1 cellular context compared by ENCODE assay signal in the genomic region with DNA sequence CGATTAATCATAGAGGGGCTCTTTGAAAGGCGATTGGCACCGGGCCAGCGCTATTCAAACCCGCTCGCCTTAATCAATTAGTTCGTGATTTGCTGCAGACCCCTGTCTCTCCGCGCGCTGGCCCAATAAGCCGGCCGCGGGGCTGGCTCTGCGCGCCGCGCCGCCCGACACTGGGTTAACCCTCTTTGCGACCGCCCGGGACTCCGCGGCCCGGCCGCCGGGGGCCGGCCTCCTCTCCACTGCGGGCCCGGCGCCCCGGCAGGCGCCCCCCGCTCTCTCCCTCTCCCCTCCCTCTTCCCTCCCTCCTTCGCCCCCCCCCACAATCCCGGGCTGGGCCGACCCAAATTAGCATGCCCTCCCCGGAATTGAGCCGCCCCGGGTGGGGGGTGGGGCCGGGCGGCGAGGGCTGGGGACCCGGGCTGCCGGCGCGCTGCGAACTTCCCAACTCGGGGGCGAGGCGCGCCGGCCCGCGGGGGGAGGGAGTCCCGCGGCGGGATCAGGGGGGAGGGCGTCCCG.
TF ChIP-seq lines count a peak whose summit lies in the region.

No MANE protein-coding gene starts in this region.

TF ChIP-seq in H1, 55 proteins besides CTCF, POLR2A, EP300 and RAD21:
- TF ChIP-seq CEBPB (IDR thresholded peaks at IDR 0.05; ENCODE audit: low read depth, low read length): no peak
- TF ChIP-seq RBBP5 (IDR thresholded peaks at IDR 0.05; ENCODE audit: borderline replicate concordance, low read depth, low read length): 0 out of 2 replicates have a peak, but pooled peaks have one; percentile 20
- TF ChIP-seq GTF2F1 (IDR thresholded peaks at IDR 0.05; ENCODE audit: borderline replicate concordance, low read depth, low read length): no peak
- TF ChIP-seq TAF1 (IDR thresholded peaks at IDR 0.05; ENCODE audit: low read depth, low read length): peak; percentile 73; the same call in 1 of the 2 replicates
- TF ChIP-seq SP2 (IDR thresholded peaks at IDR 0.05; ENCODE audit: low read length): no peak; the same call in 1 of the 2 replicates
- no peak for TF ChIP-seq NRF1 (IDR thresholded peaks at IDR 0.05; ENCODE audit: low read depth, low read length)
- no peak for TF ChIP-seq EZH2 (IDR thresholded peaks at IDR 0.05; ENCODE audit: low read depth, low read length, severe bottlenecking)
- TF ChIP-seq HDAC2 (IDR thresholded peaks at IDR 0.05; ENCODE audit: borderline replicate concordance in 1 of 2, low read depth in 2 of 2, low read length in 2 of 2): no peak
- no peak for TF ChIP-seq JUND (IDR thresholded peaks at IDR 0.05; ENCODE audit: low read length)
- no peak for TF ChIP-seq SAP30 (IDR thresholded peaks at IDR 0.05; ENCODE audit: insufficient read depth, insufficient replicate concordance, low read length)
- TF ChIP-seq FOSL1 (IDR thresholded peaks at IDR 0.05; ENCODE audit: insufficient read depth, low read depth, low read length): no peak
- peak; percentile 34 for TF ChIP-seq ASH2L (IDR thresholded peaks at IDR 0.05; ENCODE audit: low read length)
- 0 out of 2 replicates have a peak, but pooled peaks have one; percentile 29 for TF ChIP-seq GABPA (IDR thresholded peaks at IDR 0.05; ENCODE audit: borderline replicate concordance, insufficient read depth, low read length)
- no peak for TF ChIP-seq SIN3A (conservative IDR thresholded peaks at IDR 0.05 in 1 of 2, IDR thresholded peaks at IDR 0.05 in 1 of 2; ENCODE audit: low read depth in 1 of 2, low read length in 2 of 2)
- peak; percentile 31; the same call in 1 of the 2 replicates for TF ChIP-seq CHD1 (IDR thresholded peaks at IDR 0.05; ENCODE audit: low read depth, low read length)
- TF ChIP-seq SRF (IDR thresholded peaks at IDR 0.05; ENCODE audit: low read depth, low read length): no peak
- TF ChIP-seq HDAC6 (IDR thresholded peaks at IDR 0.05; ENCODE audit: low read depth, low read length): no peak
- TF ChIP-seq, protein P1, sequence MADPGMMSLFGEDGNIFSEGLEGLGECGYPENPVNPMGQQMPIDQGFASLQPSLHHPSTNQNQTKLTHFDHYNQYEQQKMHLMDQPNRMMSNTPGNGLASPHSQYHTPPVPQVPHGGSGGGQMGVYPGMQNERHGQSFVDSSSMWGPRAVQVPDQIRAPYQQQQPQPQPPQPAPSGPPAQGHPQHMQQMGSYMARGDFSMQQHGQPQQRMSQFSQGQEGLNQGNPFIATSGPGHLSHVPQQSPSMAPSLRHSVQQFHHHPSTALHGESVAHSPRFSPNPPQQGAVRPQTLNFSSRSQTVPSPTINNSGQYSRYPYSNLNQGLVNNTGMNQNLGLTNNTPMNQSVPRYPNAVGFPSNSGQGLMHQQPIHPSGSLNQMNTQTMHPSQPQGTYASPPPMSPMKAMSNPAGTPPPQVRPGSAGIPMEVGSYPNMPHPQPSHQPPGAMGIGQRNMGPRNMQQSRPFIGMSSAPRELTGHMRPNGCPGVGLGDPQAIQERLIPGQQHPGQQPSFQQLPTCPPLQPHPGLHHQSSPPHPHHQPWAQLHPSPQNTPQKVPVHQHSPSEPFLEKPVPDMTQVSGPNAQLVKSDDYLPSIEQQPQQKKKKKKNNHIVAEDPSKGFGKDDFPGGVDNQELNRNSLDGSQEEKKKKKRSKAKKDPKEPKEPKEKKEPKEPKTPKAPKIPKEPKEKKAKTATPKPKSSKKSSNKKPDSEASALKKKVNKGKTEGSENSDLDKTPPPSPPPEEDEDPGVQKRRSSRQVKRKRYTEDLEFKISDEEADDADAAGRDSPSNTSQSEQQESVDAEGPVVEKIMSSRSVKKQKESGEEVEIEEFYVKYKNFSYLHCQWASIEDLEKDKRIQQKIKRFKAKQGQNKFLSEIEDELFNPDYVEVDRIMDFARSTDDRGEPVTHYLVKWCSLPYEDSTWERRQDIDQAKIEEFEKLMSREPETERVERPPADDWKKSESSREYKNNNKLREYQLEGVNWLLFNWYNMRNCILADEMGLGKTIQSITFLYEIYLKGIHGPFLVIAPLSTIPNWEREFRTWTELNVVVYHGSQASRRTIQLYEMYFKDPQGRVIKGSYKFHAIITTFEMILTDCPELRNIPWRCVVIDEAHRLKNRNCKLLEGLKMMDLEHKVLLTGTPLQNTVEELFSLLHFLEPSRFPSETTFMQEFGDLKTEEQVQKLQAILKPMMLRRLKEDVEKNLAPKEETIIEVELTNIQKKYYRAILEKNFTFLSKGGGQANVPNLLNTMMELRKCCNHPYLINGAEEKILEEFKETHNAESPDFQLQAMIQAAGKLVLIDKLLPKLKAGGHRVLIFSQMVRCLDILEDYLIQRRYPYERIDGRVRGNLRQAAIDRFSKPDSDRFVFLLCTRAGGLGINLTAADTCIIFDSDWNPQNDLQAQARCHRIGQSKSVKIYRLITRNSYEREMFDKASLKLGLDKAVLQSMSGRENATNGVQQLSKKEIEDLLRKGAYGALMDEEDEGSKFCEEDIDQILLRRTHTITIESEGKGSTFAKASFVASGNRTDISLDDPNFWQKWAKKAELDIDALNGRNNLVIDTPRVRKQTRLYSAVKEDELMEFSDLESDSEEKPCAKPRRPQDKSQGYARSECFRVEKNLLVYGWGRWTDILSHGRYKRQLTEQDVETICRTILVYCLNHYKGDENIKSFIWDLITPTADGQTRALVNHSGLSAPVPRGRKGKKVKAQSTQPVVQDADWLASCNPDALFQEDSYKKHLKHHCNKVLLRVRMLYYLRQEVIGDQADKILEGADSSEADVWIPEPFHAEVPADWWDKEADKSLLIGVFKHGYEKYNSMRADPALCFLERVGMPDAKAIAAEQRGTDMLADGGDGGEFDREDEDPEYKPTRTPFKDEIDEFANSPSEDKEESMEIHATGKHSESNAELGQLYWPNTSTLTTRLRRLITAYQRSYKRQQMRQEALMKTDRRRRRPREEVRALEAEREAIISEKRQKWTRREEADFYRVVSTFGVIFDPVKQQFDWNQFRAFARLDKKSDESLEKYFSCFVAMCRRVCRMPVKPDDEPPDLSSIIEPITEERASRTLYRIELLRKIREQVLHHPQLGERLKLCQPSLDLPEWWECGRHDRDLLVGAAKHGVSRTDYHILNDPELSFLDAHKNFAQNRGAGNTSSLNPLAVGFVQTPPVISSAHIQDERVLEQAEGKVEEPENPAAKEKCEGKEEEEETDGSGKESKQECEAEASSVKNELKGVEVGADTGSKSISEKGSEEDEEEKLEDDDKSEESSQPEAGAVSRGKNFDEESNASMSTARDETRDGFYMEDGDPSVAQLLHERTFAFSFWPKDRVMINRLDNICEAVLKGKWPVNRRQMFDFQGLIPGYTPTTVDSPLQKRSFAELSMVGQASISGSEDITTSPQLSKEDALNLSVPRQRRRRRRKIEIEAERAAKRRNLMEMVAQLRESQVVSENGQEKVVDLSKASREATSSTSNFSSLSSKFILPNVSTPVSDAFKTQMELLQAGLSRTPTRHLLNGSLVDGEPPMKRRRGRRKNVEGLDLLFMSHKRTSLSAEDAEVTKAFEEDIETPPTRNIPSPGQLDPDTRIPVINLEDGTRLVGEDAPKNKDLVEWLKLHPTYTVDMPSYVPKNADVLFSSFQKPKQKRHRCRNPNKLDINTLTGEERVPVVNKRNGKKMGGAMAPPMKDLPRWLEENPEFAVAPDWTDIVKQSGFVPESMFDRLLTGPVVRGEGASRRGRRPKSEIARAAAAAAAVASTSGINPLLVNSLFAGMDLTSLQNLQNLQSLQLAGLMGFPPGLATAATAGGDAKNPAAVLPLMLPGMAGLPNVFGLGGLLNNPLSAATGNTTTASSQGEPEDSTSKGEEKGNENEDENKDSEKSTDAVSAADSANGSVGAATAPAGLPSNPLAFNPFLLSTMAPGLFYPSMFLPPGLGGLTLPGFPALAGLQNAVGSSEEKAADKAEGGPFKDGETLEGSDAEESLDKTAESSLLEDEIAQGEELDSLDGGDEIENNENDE (IDR thresholded peaks at IDR 0.05; ENCODE audit: insufficient replicate concordance, low read length): no peak
- TF ChIP-seq, protein P2, sequence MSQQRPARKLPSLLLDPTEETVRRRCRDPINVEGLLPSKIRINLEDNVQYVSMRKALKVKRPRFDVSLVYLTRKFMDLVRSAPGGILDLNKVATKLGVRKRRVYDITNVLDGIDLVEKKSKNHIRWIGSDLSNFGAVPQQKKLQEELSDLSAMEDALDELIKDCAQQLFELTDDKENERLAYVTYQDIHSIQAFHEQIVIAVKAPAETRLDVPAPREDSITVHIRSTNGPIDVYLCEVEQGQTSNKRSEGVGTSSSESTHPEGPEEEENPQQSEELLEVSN (IDR thresholded peaks at IDR 0.05): no peak
- TF ChIP-seq BCL11A (IDR thresholded peaks at IDR 0.05; ENCODE audit: low read depth in 2 of 2, low read length in 2 of 2): no peak
- no peak for TF ChIP-seq BACH1 (IDR thresholded peaks at IDR 0.05; ENCODE audit: low read length)
- TF ChIP-seq TBP (IDR thresholded peaks at IDR 0.05; ENCODE audit: low read depth, low read length): peak; percentile 51; the same call in 1 of the 2 replicates
- TF ChIP-seq TAF7 (optimal IDR thresholded peaks at IDR 0.05; ENCODE audit: borderline replicate concordance, low read depth, low read length): peak; percentile 75
- TF ChIP-seq KDM5A (IDR thresholded peaks at IDR 0.05; ENCODE audit: low read length): no peak
- no peak for TF ChIP-seq RFX5 (IDR thresholded peaks at IDR 0.05; ENCODE audit: borderline replicate concordance, low read depth, low read length)
- no peak for TF ChIP-seq JUN (IDR thresholded peaks at IDR 0.05; ENCODE audit: low read depth, low read length)
- no peak for TF ChIP-seq RNF2 (IDR thresholded peaks at IDR 0.05; ENCODE audit: borderline replicate concordance, low read depth, low read length, missing control alignments, poor library complexity, severe bottlenecking)
- TF ChIP-seq SP1 (IDR thresholded peaks at IDR 0.05; ENCODE audit: low read depth, low read length): peak; percentile 58; the same call in 1 of the 2 replicates
- TF ChIP-seq YY1 (IDR thresholded peaks at IDR 0.05; ENCODE audit: low read depth, low read length): no peak
- no peak for TF ChIP-seq PHF8 (conservative IDR thresholded peaks at IDR 0.05; ENCODE audit: low read depth, low read length)
- peak; percentile 0 for TF ChIP-seq NANOG (IDR thresholded peaks at IDR 0.05; ENCODE audit: insufficient read depth, low read depth, low read length, poor library complexity, severe bottlenecking)
- no peak for TF ChIP-seq MAFK (IDR thresholded peaks at IDR 0.05; ENCODE audit: low read depth, low read length)
- TF ChIP-seq BRCA1 (IDR thresholded peaks at IDR 0.05; ENCODE audit: low read depth, low read length): no peak
- TF ChIP-seq KDM4A (IDR thresholded peaks at IDR 0.05; ENCODE audit: low read depth, low read length, severe bottlenecking): peak; percentile 2
